Comparison of ENCODE assay signal across 8 cellular contexts in the genomic region with DNA sequence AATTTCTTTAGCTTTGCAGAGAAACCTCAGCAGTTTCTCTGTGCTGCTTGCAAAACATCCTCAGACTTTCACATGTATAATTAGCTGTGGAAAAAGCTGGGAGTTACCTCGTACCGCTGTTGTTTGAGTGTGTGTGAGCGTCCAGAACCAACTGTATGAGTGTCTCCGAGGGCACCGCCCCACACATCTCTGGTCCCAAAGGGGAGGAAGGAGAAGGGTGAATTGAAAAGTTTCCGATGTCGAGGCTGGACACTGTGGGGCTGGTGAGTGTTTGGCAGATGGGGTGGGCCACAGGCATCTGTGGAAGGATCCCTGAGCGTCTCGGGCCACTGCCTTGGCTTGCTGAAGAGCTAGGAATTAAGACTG. TPM values are rescaled to one million over a fixed set of nuclear protein-coding genes. Genes with fewer than 3 reads are reported as not detected.
DNase-seq lines count a peak whose midpoint lies in the region; ATAC-seq and TF ChIP-seq lines count a peak whose summit lies in the region.

No MANE protein-coding gene starts in this region.

- POLR2A ChIA-PET in activated CD4-positive, alpha-beta T cell treated with anti-CD3 and anti-CD28 coated beads, Interleukin-2, amount 10 ng/mL, durations not matched to agents 7 days and 5 days (lab: Charles Lee): interaction anchor here (0.6 kb wide), 1 partner anchor 55 kb away, joined by 4 read pairs; no protein-coding TSS in a partner anchor

- WGBS in esophagus muscularis mucosa: 0% methylated on average over 9 of the region's 9 CpGs

- CTCF ChIA-PET in activated CD4-positive, alpha-beta T cell treated with anti-CD3 and anti-CD28 coated beads, Interleukin-2, amount 10 ng/mL, durations not matched to agents 7 days and 5 days (lab: Charles Lee): interaction anchor here (0.8 to 2.6 kb wide), 5 partner anchors 10 to 445 kb away, joined by 3 to 9 read pairs (median 4); no protein-coding TSS in a partner anchor

- TF ChIP-seq CTCF in esophagus muscularis mucosa (IDR thresholded peaks at IDR 0.05) (no peak), nephron progenitor cell (IDR thresholded peaks at IDR 0.05) (no peak)

- no peaks in the 10 kb centered on the region for H3K27me3 Mint-ChIP-seq in activated CD4-positive, alpha-beta T cell treated with anti-CD3 and anti-CD28 coated beads, Interleukin-2, amount 10 ng/mL, durations not matched to agents 7 days and 5 days
- H3K27me3 Mint-ChIP-seq in nephron progenitor cell (ENCODE audit: low read depth, poor library complexity): peaks cover 15% of the 10 kb centered on the region

- H3K4me3 Mint-ChIP-seq in activated CD4-positive, alpha-beta T cell treated with anti-CD3 and anti-CD28 coated beads, Interleukin-2, amount 10 ng/mL, durations not matched to agents 7 days and 5 days: peak overlapping the region; percentile 94
- peak overlapping the region; percentile 93 for H3K4me3 Mint-ChIP-seq in nephron progenitor cell

- peaks cover 37% of the 10 kb centered on the region for H3K36me3 Mint-ChIP-seq in activated CD4-positive, alpha-beta T cell treated with anti-CD3 and anti-CD28 coated beads, Interleukin-2, amount 10 ng/mL, durations not matched to agents 7 days and 5 days (ENCODE audit: low read depth)
- peaks cover 9% of the 10 kb centered on the region for H3K36me3 Mint-ChIP-seq in nephron progenitor cell (ENCODE audit: low read depth)

- DNase-seq in AG08396 (ENCODE audit: low spot score): peak; percentile 50
- DNase-seq in HCEC 1CT: peak; percentile 46
- peak; percentile 29 for DNase-seq in activated CD4-positive, alpha-beta T cell treated with anti-CD3 and anti-CD28 coated beads, Interleukin-2, amount 10 ng/mL, durations not matched to agents 7 days and 5 days
- DNase-seq in esophagus muscularis mucosa (ENCODE audit: extremely low spot score): no peak
- peak; percentile 19 for DNase-seq in nephron progenitor cell
- no peak for DNase-seq in NCI-H2029 treated with DMSO at 0.1 percent for 48 hours (lab: John Stamatoyannopoulos, UW)
- DNase-seq in putamen (ENCODE audit: low spot score): no peak

- no peak for TF ChIP-seq POLR2A in esophagus muscularis mucosa (IDR thresholded peaks at IDR 0.05; ENCODE audit: low read depth)

- H3K4me1 ChIP-seq in esophagus muscularis mucosa: peaks cover 41 to 67% (median 56%) of the 10 kb centered on the region in 4 donors

- H3K9me3 Mint-ChIP-seq in activated CD4-positive, alpha-beta T cell treated with anti-CD3 and anti-CD28 coated beads, Interleukin-2, amount 10 ng/mL, durations not matched to agents 7 days and 5 days: no peaks in the 10 kb centered on the region
- no peaks in the 10 kb centered on the region for H3K9me3 Mint-ChIP-seq in nephron progenitor cell

- peak overlapping the region; percentile 90 for H3K27ac Mint-ChIP-seq in activated CD4-positive, alpha-beta T cell treated with anti-CD3 and anti-CD28 coated beads, Interleukin-2, amount 10 ng/mL, durations not matched to agents 7 days and 5 days
- H3K27ac Mint-ChIP-seq in nephron progenitor cell: peak overlapping the region; percentile 89

- no peak for TF ChIP-seq EP300 in esophagus muscularis mucosa (IDR thresholded peaks at IDR 0.05)

- no peaks in the 10 kb centered on the region for H3K9me3 ChIP-seq in esophagus muscularis mucosa

- H3K4me3 ChIP-seq in esophagus muscularis mucosa: peak overlapping the region; percentile 73 to 87 (median 78)

- intact Hi-C loops in esophagus muscularis mucosa (cut with DNase I): loop anchor here (2.0 to 10.0 kb wide), 4 partner anchors 71 to 283 kb away; no protein-coding TSS in a partner anchor

- H3K36me3 ChIP-seq in esophagus muscularis mucosa: peaks cover 0 to 9% (median 0%) of the 10 kb centered on the region in 4 donors

- no peak for ATAC-seq in GM21737 (IDR thresholded peaks at IDR 0.05; ENCODE audit: unreplicated experiment)

- H3K4me1 Mint-ChIP-seq in activated CD4-positive, alpha-beta T cell treated with anti-CD3 and anti-CD28 coated beads, Interleukin-2, amount 10 ng/mL, durations not matched to agents 7 days and 5 days: peaks cover 63% of the 10 kb centered on the region
- H3K4me1 Mint-ChIP-seq in nephron progenitor cell: peaks cover 81% of the 10 kb centered on the region

- H3K27me3 ChIP-seq in esophagus muscularis mucosa: no peaks in the 10 kb centered on the region

- peak overlapping the region; percentile 91 to 95 (median 94) for H3K27ac ChIP-seq in esophagus muscularis mucosa (replicated peaks in 1 of 4)

RNA-seq across cellular contexts. Expression of a gene that starts 1.2 kb away (rescaled TPM):
- total RNA-seq in activated CD4-positive, alpha-beta T cell treated with anti-CD3 and anti-CD28 coated beads, Interleukin-2, amount 10 ng/mL, durations not matched to agents 7 days and 5 days: 10 to 100 TPM; 77.8 to 82.4 TPM
- total RNA-seq in esophagus muscularis mucosa: 100 to 1,000 TPM; 177 to 395 (median 260) TPM

Comparison
In these comparisons a context has a peak if more than half of its experiments do, and no peak if none do; other contexts are left out.
1. DNase-seq: peak in AG08396 (single experiment), HCEC 1CT (single experiment), activated CD4-positive, alpha-beta T cell treated with anti-CD3 and anti-CD28 coated beads, Interleukin-2, amount 10 ng/mL, durations not matched to agents 7 days and 5 days (single experiment) and nephron progenitor cell (single experiment); none in esophagus muscularis mucosa (single experiment), NCI-H2029 treated with DMSO at 0.1 percent for 48 hours (single experiment) and putamen (single experiment).